Comparison of ENCODE assay signal across 1 cellular context in the genomic region with DNA sequence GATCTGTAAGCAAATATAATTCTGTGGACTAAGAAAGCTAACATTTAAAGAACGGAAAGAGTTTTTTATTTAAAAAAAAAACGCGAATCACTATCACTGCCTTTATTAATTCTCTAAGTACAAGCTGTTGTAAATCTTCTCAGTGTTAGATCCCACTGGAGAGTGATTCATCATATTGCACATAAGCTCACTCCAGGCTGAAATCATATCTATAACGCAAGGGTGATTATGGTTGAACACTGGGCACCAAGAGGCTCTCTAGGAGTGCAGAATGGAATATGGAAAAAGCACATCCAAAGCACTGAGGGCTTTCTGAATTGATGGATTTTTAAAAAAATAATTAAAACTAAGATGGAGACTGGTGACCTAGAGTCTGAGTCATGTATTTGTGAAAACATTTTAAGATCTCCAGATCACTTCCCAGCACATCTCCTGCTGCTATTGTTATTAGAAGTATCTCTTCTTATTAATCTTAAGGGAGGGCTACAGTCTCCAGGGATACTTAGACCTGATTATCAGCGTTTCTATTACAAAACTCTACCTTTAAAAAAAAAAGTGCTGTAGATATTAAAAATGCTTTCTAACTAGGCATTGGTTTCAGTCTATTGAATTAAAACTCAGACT.
TF ChIP-seq lines count a peak whose summit lies in the region.

No MANE protein-coding gene starts in this region.

TF ChIP-seq in SK-N-SH treated with all-trans-retinoic acid at 6 μM for 48 hours, 23 proteins besides CTCF, POLR2A, EP300 and RAD21 (continued from another document):
- no peak for TF ChIP-seq TSHZ2 (CRISPR knock-in tag; IDR thresholded peaks at IDR 0.05)
- TF ChIP-seq PATZ1 (CRISPR knock-in tag; IDR thresholded peaks at IDR 0.05; ENCODE audit: borderline replicate concordance): no peak
- TF ChIP-seq ZFP30 (CRISPR knock-in tag; IDR thresholded peaks at IDR 0.05): no peak
- no peak for TF ChIP-seq ZNF70 (CRISPR knock-in tag; IDR thresholded peaks at IDR 0.05)
- no peak for TF ChIP-seq PPARA (CRISPR knock-in tag; IDR thresholded peaks at IDR 0.05; ENCODE audit: borderline replicate concordance)
- no peak for TF ChIP-seq POU6F1 (CRISPR knock-in tag; IDR thresholded peaks at IDR 0.05; ENCODE audit: borderline replicate concordance, low read depth)
